Comparison of ENCODE assay signal across 8 cellular contexts in the genomic region with DNA sequence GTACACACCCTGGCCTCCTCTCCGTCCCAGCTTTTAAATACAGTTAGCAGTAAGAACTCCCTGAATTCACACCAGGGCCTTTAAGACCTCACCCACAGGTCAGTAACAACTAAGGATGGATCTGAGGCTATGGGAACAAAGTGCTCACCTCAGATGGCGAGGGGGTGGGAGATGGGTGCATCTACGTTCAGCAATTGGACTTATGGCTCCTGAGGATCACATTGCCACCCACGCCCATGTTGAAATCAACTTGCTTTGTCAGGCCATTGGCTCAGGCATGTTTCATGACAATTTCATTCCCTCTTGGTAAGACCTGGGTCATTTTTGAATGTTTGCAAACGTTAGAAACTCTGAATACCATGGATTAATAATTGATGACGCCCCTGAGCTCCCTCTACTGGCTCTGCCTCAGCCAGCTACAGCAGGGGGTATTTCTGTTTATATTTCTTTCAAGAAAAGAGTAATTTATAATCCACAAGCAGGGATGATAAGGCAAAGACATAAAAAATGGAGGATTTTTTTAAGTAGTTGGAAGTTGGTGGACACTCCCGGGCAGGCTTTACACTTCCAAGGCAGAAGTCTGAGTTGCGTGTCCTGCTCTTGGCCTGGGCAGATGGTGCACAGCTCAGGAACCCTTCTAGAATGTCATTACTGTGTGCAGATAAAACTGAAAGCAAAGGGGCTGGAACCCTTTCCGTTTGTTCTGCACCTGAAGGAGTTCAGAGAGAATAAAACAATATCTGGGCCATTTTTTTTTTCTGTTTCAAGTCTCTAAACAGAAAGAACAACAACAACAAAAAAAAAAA. TPM values are rescaled to one million over a fixed set of nuclear protein-coding genes. Genes with fewer than 3 reads are reported as not detected.
DNase-seq lines count a peak whose midpoint lies in the region; ATAC-seq and TF ChIP-seq lines count a peak whose summit lies in the region.

No MANE protein-coding gene starts in this region.

- no peaks in the 10 kb centered on the region for H3K36me3 ChIP-seq in endodermal cell (ENCODE audit: control insufficient read depth, insufficient read depth, low read length)
- H3K36me3 ChIP-seq in uterus, result no peaks in the 10 kb centered on the region

- no peaks in the 10 kb centered on the region for H3K9me3 Mint-ChIP-seq in endodermal cell

- H3K9ac ChIP-seq in endodermal cell (ENCODE audit: extremely low read depth, low read length, poor library complexity, severe bottlenecking), result no peak overlapping the region

- 93 to 94% methylated on average over 6 to 9 of the region's 9 CpGs for WGBS in endodermal cell (ENCODE audit: insufficient coverage in 1 of 2, insufficient read length in 1 of 2), 2 experiments

- H3K4me1 Mint-ChIP-seq in endodermal cell, result peaks cover 13% of the 10 kb centered on the region

- no peaks in the 10 kb centered on the region for H3K36me3 Mint-ChIP-seq in endodermal cell (ENCODE audit: low read depth)

- TF ChIP-seq CTCF in AG04449 (IDR thresholded peaks at IDR 0.05; ENCODE audit: insufficient read depth, low read length, missing control alignments) (peak; percentile 5), endodermal cell (conservative IDR thresholded peaks at IDR 0.05) (peak; percentile 46), uterus (IDR thresholded peaks at IDR 0.05) (peak in 1 of 4 experiments; percentile 3)

- H3K4me3 ChIP-seq in AG04449 (ENCODE audit: low read depth, low read length), result no peak overlapping the region
- no peak overlapping the region for H3K4me3 ChIP-seq in endodermal cell (ENCODE audit: low read length)
- H3K4me3 ChIP-seq in uterus, result no peak overlapping the region

- no peak for TF ChIP-seq POLR2A in uterus (IDR thresholded peaks at IDR 0.05)

- no peak for DNase-seq in AG04449 (ENCODE audit: low read depth, low spot score)
- DNase-seq in HT-29 (ENCODE audit: low spot score), result peak; percentile 52
- DNase-seq in endodermal cell, result no peak
- DNase-seq in uterus, result no peak
- DNase-seq in activated effector memory CD4-positive, alpha-beta T cell treated with Interleukin-2 at 50 U/mL for 16 hours, result no peak
- no peak for DNase-seq in AG08395 (ENCODE audit: low spot score)

- H3K27me3 ChIP-seq in endodermal cell (ENCODE audit: control insufficient read depth, insufficient read depth, low read length, poor library complexity, severe bottlenecking) (no peaks in the 10 kb centered on the region), uterus (no peaks in the 10 kb centered on the region)

- intact Hi-C loops in uterus (cut with DNase I; ENCODE audit: low total_unique reads), result no loop called here

- ATAC-seq in GM18909 (IDR thresholded peaks at IDR 0.05; ENCODE audit: poor library complexity, unreplicated experiment) (peak; percentile 50), GM21360 (IDR thresholded peaks at IDR 0.05; ENCODE audit: unreplicated experiment) (no peak)

- H3K4me1 ChIP-seq in endodermal cell (ENCODE audit: control insufficient read depth, insufficient read depth, low read length) (peaks cover 3% of the 10 kb centered on the region), uterus (peaks cover 12 to 14% of the 10 kb centered on the region in 2 donors)

- H3K27me3 Mint-ChIP-seq in endodermal cell (ENCODE audit: insufficient read depth), result peaks cover 11% of the 10 kb centered on the region

- no peak overlapping the region for H3K27ac Mint-ChIP-seq in endodermal cell

- H3K27ac ChIP-seq in endodermal cell (ENCODE audit: low read depth, low read length), result no peak overlapping the region
- peak overlapping the region; percentile 58 to 68 for H3K27ac ChIP-seq in uterus

- H3K9me3 ChIP-seq in endodermal cell (ENCODE audit: control insufficient read depth, low read length) (no peaks in the 10 kb centered on the region), uterus (no peaks in the 10 kb centered on the region)

- POLR2A ChIA-PET in AG04449 (lab: Yijun Ruan, JAX), result no interaction called here

- CTCF ChIA-PET in AG04449 (lab: Yijun Ruan, JAX), result interaction anchor here (1.4 to 2.5 kb wide), 7 partner anchors 8 to 550 kb away, joined by 3 to 11 read pairs (median 5); no protein-coding TSS in a partner anchor

- H3K4me3 Mint-ChIP-seq in endodermal cell, result no peak overlapping the region

RNA-seq across cellular contexts. Expression of a gene that starts 13.7 kb away (rescaled TPM):
- 42.9 and 43.9 TPM in 2 replicates for total RNA-seq in HT-29 (2014; rRNA removed; shearing (Covaris generic))
- total RNA-seq in endodermal cell, result 10 to 100 TPM; 49.8 to 72.3 TPM
- polyA plus RNA-seq in endodermal cell (2013, experiment 1 of 2), result 98.3 TPM
- polyA plus RNA-seq in endodermal cell (2013, experiment 2 of 2), result 96.7 TPM
- 100 to 1,000 TPM in 2 of 4 donors, 10 to 100 TPM in 2; 55.1 to 178 (median 92.6) TPM for total RNA-seq in uterus
